21 cellular contexts compared by ENCODE assay signal in genomic region chr5:137728048-137728447, GRCh38. TPM values are rescaled to one million over a fixed set of nuclear protein-coding genes. Genes with fewer than 3 reads are reported as not detected.
A peak's percentile ranks its signal among the peaks of the same experiment; 100 is the strongest.
DNase-seq lines count a peak whose midpoint lies in the region; ATAC-seq and TF ChIP-seq lines count a peak whose summit lies in the region.
"Had no signal": no experiment of that assay in that cellular context is flagged by ENCODE, and none has a peak within 500 bp of the region (broad histone marks: within the 10 kb centered on the region; RNA-seq: fewer than 3 reads in every experiment).

No MANE protein-coding gene starts in this region.

- H3K4me1 Mint-ChIP-seq in HFFc6 (ENCODE audit: low read depth), result peaks cover 17% of the 10 kb centered on the region
- H3K4me1 Mint-ChIP-seq: CD14-positive monocyte had no signal

- H3K36me3 Mint-ChIP-seq in HFFc6 (ENCODE audit: low read depth), result no peaks in the 10 kb centered on the region
- H3K36me3 Mint-ChIP-seq: CD14-positive monocyte had no signal

- H3K27me3 Mint-ChIP-seq in HFFc6 (ENCODE audit: insufficient read depth), result peaks cover 6% of the 10 kb centered on the region; the same call in 1 of the 2 replicates

- H3K9me3 Mint-ChIP-seq in HFFc6, result no peaks in the 10 kb centered on the region
- H3K9me3 Mint-ChIP-seq: CD14-positive monocyte had no signal

- peak; percentile 3 for TF ChIP-seq CTCF in AG09309 (IDR thresholded peaks at IDR 0.05; ENCODE audit: control insufficient read depth, insufficient read depth, low read depth, low read length, missing control alignments)
- peak; percentile 25; the same call in 1 of the 2 replicates for TF ChIP-seq CTCF in HFFc6 (IDR thresholded peaks at IDR 0.05)
- peak; percentile 32 for TF ChIP-seq CTCF in choroid plexus epithelial cell (conservative IDR thresholded peaks at IDR 0.05; ENCODE audit: low read depth, low read length)

- H3K4me3 ChIP-seq in AG09309 (ENCODE audit: control insufficient read depth, low read depth, low read length) (no peak overlapping the region), choroid plexus epithelial cell (ENCODE audit: low read depth, low read length) (no peak overlapping the region)
- H3K4me3 ChIP-seq: A549, K562, SK-N-MC had no signal

- no peak overlapping the region for H3K27ac Mint-ChIP-seq in HFFc6
- H3K27ac Mint-ChIP-seq: CD14-positive monocyte had no signal

- intact Hi-C loops in sciatic nerve (cut with DNase I), result no loop called here

- DNase-seq in AG09309 (ENCODE audit: low read depth) (no peak), HFFc6 (no peak), choroid plexus epithelial cell (ENCODE audit: low read depth) (no peak), lung microvascular endothelial cell (ENCODE audit: low read depth in 2 of 2) (peak; percentile 33 to 39), cerebellum (ENCODE audit: low spot score) (no peak), sciatic nerve (ENCODE audit: low spot score) (no peak)
- DNase-seq: COR-L47; GF-D8; NCI-H1417 treated with DMSO at 0.1 percent for 48 hours; NCI-H1930; NCI-H2171; NCI-H446 treated with DMSO at 0.1 percent for 48 hours; NK-92 treated with Interleukin-12 subunit alpha and Interleukin-12 subunit beta, amount 100 ng/mL, for 24 hours; OCI-M1 had no signal

- ATAC-seq in GM21576 (IDR thresholded peaks at IDR 0.05; ENCODE audit: unreplicated experiment) (no peak), sciatic nerve (no peak), HG02763 (IDR thresholded peaks at IDR 0.05; ENCODE audit: unreplicated experiment) (no peak)
- ATAC-seq: A549, K562, Right ventricle myocardium inferior had no signal

- H3K4me3 Mint-ChIP-seq in HFFc6, result no peak overlapping the region
- H3K4me3 Mint-ChIP-seq: CD14-positive monocyte had no signal

RNA-seq across cellular contexts. Expression of gene KLHL3, which starts 7.8 kb away (rescaled TPM):
- total RNA-seq in HFFc6 (2021; fragmentation: NEBNext Ultra II Directional; extraction: Animal tissue kit (Norgen Biotek cat#: 25700)), result 1 to 10 TPM in 2 of 6 experiments, under 1 TPM in 4; 0.25 to 1.3 (median 0.53) TPM
- total RNA-seq in lung microvascular endothelial cell (20.7 and 28.6 TPM in 2 replicates), cerebellum (18.0 TPM), sciatic nerve (32.8 TPM)

RNA-seq across cellular contexts. Expression of gene HNRNPA0, which starts 26.1 kb away (rescaled TPM):
- 10 to 100 TPM; 20.3 to 23.0 (median 22.0) TPM for total RNA-seq in HFFc6 (2021; fragmentation: NEBNext Ultra II Directional; extraction: Animal tissue kit (Norgen Biotek cat#: 25700))
- 10.2 and 14.3 TPM in 2 replicates for total RNA-seq in lung microvascular endothelial cell
- 39.9 TPM for total RNA-seq in cerebellum
- 24.6 TPM for total RNA-seq in sciatic nerve

Comparison
In these comparisons a context has a peak if more than half of its experiments do, and no peak if none do; other contexts are left out.
1. DNase-seq: peak in lung microvascular endothelial cell (2 of 2); none in AG09309 (single experiment), HFFc6 (single experiment), choroid plexus epithelial cell (single experiment), cerebellum (single experiment) and sciatic nerve (single experiment).
2. Peak in every context shown above with its lines, with median percentiles within 50 percentile points of each other: CTCF ChIP-seq.